ENCODE assay signal across 11 cellular contexts in genomic region chr5:11385251-11385900, GRCh38.
DNase-seq lines count a peak whose midpoint lies in the region; ATAC-seq and TF ChIP-seq lines count a peak whose summit lies in the region.
"Had no signal": no experiment of that assay in that cellular context is flagged by ENCODE, and none has a peak within 500 bp of the region (broad histone marks: within the 10 kb centered on the region; RNA-seq: fewer than 3 reads in every experiment).

No MANE protein-coding gene starts in this region.

- no peak for TF ChIP-seq CTCF in glutamatergic neuron (IDR thresholded peaks at IDR 0.05; ENCODE audit: partially characterized antibody, unreplicated experiment)
- TF ChIP-seq CTCF in parathyroid adenoma (IDR thresholded peaks at IDR 0.05) = no peak

- no peak overlapping the region for H3K9ac ChIP-seq in parathyroid adenoma

- DNase-seq in Daoy (ENCODE audit: low read depth) (peak; percentile 43), NCI-H460 (ENCODE audit: extremely low read depth, low read depth) (peak; percentile 46), glutamatergic neuron (peak; percentile 44), NCI-H2107 treated with DMSO at 0.1 percent for 48 hours (lab: John Stamatoyannopoulos, UW; ENCODE audit: unreplicated experiment) (no peak), inferior parietal cortex (ENCODE audit: extremely low spot score) (no peak)
- no peak for DNase-seq in activated naive CD4-positive, alpha-beta T cell treated with anti-CD3 and anti-CD28 coated beads for 36 hours
- DNase-seq: naive B cell had no signal

- no peak for ATAC-seq in HG02981 (IDR thresholded peaks at IDR 0.05; ENCODE audit: unreplicated experiment)

- intact Hi-C loops in activated naive CD4-positive, alpha-beta T cell treated with anti-CD3 and anti-CD28 coated beads for 36 hours (cut with micrococcal nuclease) = no loop called here

- peak overlapping the region; percentile 8 for H2AFZ ChIP-seq in parathyroid adenoma

- no peaks in the 10 kb centered on the region for H3K79me2 ChIP-seq in parathyroid adenoma

- CTCF ChIA-PET in activated naive CD4-positive, alpha-beta T cell treated with anti-CD3 and anti-CD28 coated beads for 36 hours (lab: Charles Lee) = no interaction called here

- no peak overlapping the region for H3K4me3 ChIP-seq in parathyroid adenoma (ENCODE audit: low read depth, low read length)

- H3K27ac ChIP-seq in parathyroid adenoma = no peak overlapping the region
- H3K27ac ChIP-seq: epithelial cell of prostate had no signal

- peak overlapping the region; percentile 64 for H3K27ac Mint-ChIP-seq in glutamatergic neuron (ENCODE audit: unreplicated experiment)
- H3K27ac Mint-ChIP-seq in activated naive CD4-positive, alpha-beta T cell treated with anti-CD3 and anti-CD28 coated beads for 36 hours = no peak overlapping the region
- H3K27ac Mint-ChIP-seq: activated T-helper 1 cell treated with anti-CD3 and anti-CD28 coated beads, Interleukin-12 subunit alpha, Interleukin-12 subunit beta, Interleukin-2, Interleukin-4 antibody, amounts not matched to agents 30 ng/mL and 10 ng/mL and 1 ng/mL, durations not matched to agents 14 hours and 24 hours and 36 hours; naive B cell had no signal

- peak overlapping the region; percentile 86 for H3K4me3 Mint-ChIP-seq in glutamatergic neuron (ENCODE audit: unreplicated experiment)
- no peak overlapping the region for H3K4me3 Mint-ChIP-seq in activated naive CD4-positive, alpha-beta T cell treated with anti-CD3 and anti-CD28 coated beads for 36 hours
- H3K4me3 Mint-ChIP-seq: activated T-helper 1 cell treated with anti-CD3 and anti-CD28 coated beads, Interleukin-12 subunit alpha, Interleukin-12 subunit beta, Interleukin-2, Interleukin-4 antibody, amounts not matched to agents 30 ng/mL and 10 ng/mL and 1 ng/mL, durations not matched to agents 14 hours and 24 hours and 36 hours had no signal

- H3K36me3 Mint-ChIP-seq in glutamatergic neuron (ENCODE audit: unreplicated experiment) = no peaks in the 10 kb centered on the region
- no peaks in the 10 kb centered on the region for H3K36me3 Mint-ChIP-seq in activated naive CD4-positive, alpha-beta T cell treated with anti-CD3 and anti-CD28 coated beads for 36 hours (ENCODE audit: low read depth)

- no peaks in the 10 kb centered on the region for H3K36me3 ChIP-seq in parathyroid adenoma (ENCODE audit: control insufficient read depth, insufficient read depth, low read length)

- no peaks in the 10 kb centered on the region for H3K4me1 ChIP-seq in parathyroid adenoma

- peaks cover 13% of the 10 kb centered on the region for H3K9me3 Mint-ChIP-seq in glutamatergic neuron (ENCODE audit: unreplicated experiment)
- H3K9me3 Mint-ChIP-seq in activated naive CD4-positive, alpha-beta T cell treated with anti-CD3 and anti-CD28 coated beads for 36 hours = no peaks in the 10 kb centered on the region
- H3K9me3 Mint-ChIP-seq: activated T-helper 1 cell treated with anti-CD3 and anti-CD28 coated beads, Interleukin-12 subunit alpha, Interleukin-12 subunit beta, Interleukin-2, Interleukin-4 antibody, amounts not matched to agents 30 ng/mL and 10 ng/mL and 1 ng/mL, durations not matched to agents 14 hours and 24 hours and 36 hours had no signal

- peaks cover 9% of the 10 kb centered on the region for H3K27me3 Mint-ChIP-seq in glutamatergic neuron (ENCODE audit: unreplicated experiment)
- peaks cover 58% of the 10 kb centered on the region for H3K27me3 Mint-ChIP-seq in activated naive CD4-positive, alpha-beta T cell treated with anti-CD3 and anti-CD28 coated beads for 36 hours (ENCODE audit: low read depth)

- peaks cover 24% of the 10 kb centered on the region for H3K4me1 Mint-ChIP-seq in glutamatergic neuron (ENCODE audit: low read depth, unreplicated experiment)
- peaks cover 16% of the 10 kb centered on the region for H3K4me1 Mint-ChIP-seq in activated naive CD4-positive, alpha-beta T cell treated with anti-CD3 and anti-CD28 coated beads for 36 hours (ENCODE audit: low read depth)

- peak overlapping the region; percentile 34 for H3K4me2 ChIP-seq in parathyroid adenoma (ENCODE audit: low read length)

- no peaks in the 10 kb centered on the region for H3K27me3 ChIP-seq in parathyroid adenoma (ENCODE audit: control insufficient read depth, insufficient read depth, low read length)

- no peaks in the 10 kb centered on the region for H3K9me3 ChIP-seq in parathyroid adenoma (ENCODE audit: control insufficient read depth, low read length)

Comparison
In these comparisons a context has a peak if more than half of its experiments do, and no peak if none do; other contexts are left out.
1. DNase-seq: peak in Daoy (single experiment), NCI-H460 (single experiment) and glutamatergic neuron (single experiment); none in NCI-H2107 treated with DMSO at 0.1 percent for 48 hours (single experiment), activated naive CD4-positive, alpha-beta T cell treated with anti-CD3 and anti-CD28 coated beads for 36 hours (single experiment) and inferior parietal cortex (single experiment).